Comparison of ENCODE assay signal across 24 cellular contexts in genomic region chr9:99463144-99463543, GRCh38.
A peak's percentile ranks its signal among the peaks of the same experiment; 100 is the strongest.
DNase-seq lines count a peak whose midpoint lies in the region; ATAC-seq and TF ChIP-seq lines count a peak whose summit lies in the region.
"Had no signal": no experiment of that assay in that cellular context is flagged by ENCODE, and none has a peak within 500 bp of the region (broad histone marks: within the 10 kb centered on the region; RNA-seq: fewer than 3 reads in every experiment).

No MANE protein-coding gene starts in this region.

- TF ChIP-seq CTCF in hepatocyte (IDR thresholded peaks at IDR 0.05; ENCODE audit: poor library complexity) (no peak), BE2C (IDR thresholded peaks at IDR 0.05; ENCODE audit: low read depth, low read length) (no peak)

- no peaks in the 10 kb centered on the region for H3K27me3 ChIP-seq in hepatocyte
- no peaks in the 10 kb centered on the region for H3K27me3 ChIP-seq in BE2C
- H3K27me3 ChIP-seq: BLaER1 had no signal

- H3K4me3 Mint-ChIP-seq in stimulated activated naive B cell treated with anti-CD40 and anti-IgM and Interleukin-4, amounts not matched to agents 10 μg/mL and 1 μg/mL and 100 μg/mL, for 72 hours = no peak overlapping the region
- H3K4me3 Mint-ChIP-seq: B cell; CD14-positive monocyte; CD4-positive, alpha-beta memory T cell; CD4-positive, CD25-positive, alpha-beta regulatory T cell; CD8-positive, alpha-beta memory T cell had no signal

- peak overlapping the region; percentile 20 for H3K27ac Mint-ChIP-seq in stimulated activated naive B cell treated with anti-CD40 and anti-IgM and Interleukin-4, amounts not matched to agents 10 μg/mL and 1 μg/mL and 100 μg/mL, for 72 hours
- H3K27ac Mint-ChIP-seq: B cell; CD14-positive monocyte; CD4-positive, alpha-beta memory T cell; CD4-positive, CD25-positive, alpha-beta regulatory T cell; CD8-positive, alpha-beta memory T cell had no signal

- H3K4me1 Mint-ChIP-seq in stimulated activated naive B cell treated with anti-CD40 and anti-IgM and Interleukin-4, amounts not matched to agents 10 μg/mL and 1 μg/mL and 100 μg/mL, for 72 hours = peaks cover 16 to 45% of the 10 kb centered on the region in 2 donors
- H3K4me1 Mint-ChIP-seq: B cell; CD14-positive monocyte; CD4-positive, alpha-beta memory T cell; CD4-positive, CD25-positive, alpha-beta regulatory T cell; CD8-positive, alpha-beta memory T cell had no signal

- H3K36me3 Mint-ChIP-seq in stimulated activated naive B cell treated with anti-CD40 and anti-IgM and Interleukin-4, amounts not matched to agents 10 μg/mL and 1 μg/mL and 100 μg/mL, for 72 hours = peaks cover 13 to 21% of the 10 kb centered on the region in 2 donors
- H3K36me3 Mint-ChIP-seq: CD14-positive monocyte; CD4-positive, alpha-beta memory T cell; CD4-positive, CD25-positive, alpha-beta regulatory T cell; CD8-positive, alpha-beta memory T cell had no signal

- H3K9me2 ChIP-seq in hepatocyte (replicated peaks; ENCODE audit: insufficient read depth) = no peaks in the 10 kb centered on the region

- H3K4me1 ChIP-seq in hepatocyte (ENCODE audit: insufficient read depth) = peaks cover 11% of the 10 kb centered on the region
- H3K4me1 ChIP-seq in BE2C = peaks cover 37% of the 10 kb centered on the region
- H3K4me1 ChIP-seq: A549, BLaER1 had no signal

- no peak overlapping the region for H3K4me2 ChIP-seq in hepatocyte
- H3K4me2 ChIP-seq: A549, BLaER1 had no signal

- no peak overlapping the region for H3K27ac ChIP-seq in hepatocyte
- H3K27ac ChIP-seq: 22Rv1, A549, BLaER1 had no signal

- no peaks in the 10 kb centered on the region for H4K20me1 ChIP-seq in hepatocyte (ENCODE audit: insufficient read depth, poor library complexity, severe bottlenecking)
- H4K20me1 ChIP-seq: BLaER1 had no signal

- no peaks in the 10 kb centered on the region for H3K36me3 ChIP-seq in hepatocyte (replicated peaks; ENCODE audit: insufficient read depth, low read depth)
- no peaks in the 10 kb centered on the region for H3K36me3 ChIP-seq in BE2C
- H3K36me3 ChIP-seq: BLaER1 had no signal

- no peaks in the 10 kb centered on the region for H3K27me3 Mint-ChIP-seq in stimulated activated naive B cell treated with anti-CD40 and anti-IgM and Interleukin-4, amounts not matched to agents 10 μg/mL and 1 μg/mL and 100 μg/mL, for 72 hours
- H3K27me3 Mint-ChIP-seq: B cell; CD4-positive, CD25-positive, alpha-beta regulatory T cell had no signal

- no peak overlapping the region for H2AFZ ChIP-seq in hepatocyte

- WGBS in hepatocyte (ENCODE audit: low lambda C conversion rate, missing lambda C conversion rate) = 72% methylated on average over 4 of the region's 4 CpGs

- ATAC-seq in stimulated activated naive B cell treated with anti-CD40 and anti-IgM and Interleukin-4, amounts not matched to agents 10 μg/mL and 1 μg/mL and 100 μg/mL, for 72 hours (replicated peaks) = no peak
- no peak for ATAC-seq in HG03175 (IDR thresholded peaks at IDR 0.05; ENCODE audit: unreplicated experiment)
- ATAC-seq: A549, GM12878 had no signal

- no peaks in the 10 kb centered on the region for H3K9me3 ChIP-seq in hepatocyte (ENCODE audit: low read depth)
- no peaks in the 10 kb centered on the region for H3K9me3 ChIP-seq in BE2C
- H3K9me3 ChIP-seq: A549, BLaER1 had no signal

- peak; percentile 21 for DNase-seq in hepatocyte (ENCODE audit: low spot score)
- peak; percentile 63 for DNase-seq in mucosa of gallbladder (ENCODE audit: low spot score)
- no peak for DNase-seq in stimulated activated naive B cell treated with anti-CD40 and anti-IgM and Interleukin-4, amounts not matched to agents 10 μg/mL and 1 μg/mL and 100 μg/mL, for 72 hours
- DNase-seq in BE2C = no peak
- DNase-seq: AML-193; C1 segment of cervical spinal cord; CD4-positive, alpha-beta memory T cell; CD4-positive, CD25-positive, alpha-beta regulatory T cell; CD8-positive, alpha-beta memory T cell; COR-L47; DMS 273 treated with DMSO at 0.1 percent for 48 hours; DMS153; DMS53; DMS79; DND-41; EL; GDM1 had no signal

- peaks cover 0 to 4% of the 10 kb centered on the region in 2 donors for H3K9me3 Mint-ChIP-seq in stimulated activated naive B cell treated with anti-CD40 and anti-IgM and Interleukin-4, amounts not matched to agents 10 μg/mL and 1 μg/mL and 100 μg/mL, for 72 hours
- H3K9me3 Mint-ChIP-seq: CD4-positive, alpha-beta memory T cell; CD8-positive, alpha-beta memory T cell had no signal

- H3K4me3 ChIP-seq in hepatocyte (no peak overlapping the region), BE2C (ENCODE audit: low read depth, low read length) (no peak overlapping the region)
- H3K4me3 ChIP-seq: A549, BLaER1, GM12878 had no signal

- H3K79me2 ChIP-seq in hepatocyte = no peaks in the 10 kb centered on the region

Comparison
In these comparisons a context has a peak if more than half of its experiments do, and no peak if none do; other contexts are left out.
1. DNase-seq: peak in hepatocyte (single experiment) and mucosa of gallbladder (single experiment); none in stimulated activated naive B cell treated with anti-CD40 and anti-IgM and Interleukin-4, amounts not matched to agents 10 μg/mL and 1 μg/mL and 100 μg/mL, for 72 hours (single experiment) and BE2C (single experiment).